ENCODE assay signal across 8 cellular contexts in genomic region chr2:42810126-42810970, GRCh38. TPM values are rescaled to one million over a fixed set of nuclear protein-coding genes. Genes with fewer than 3 reads are reported as not detected.
DNase-seq lines count a peak whose midpoint lies in the region; TF ChIP-seq lines count a peak whose summit lies in the region.

No MANE protein-coding gene starts in this region.

- no CpG with 5 or more reads among the region's 83 CpGs for WGBS in H9 (ENCODE audit: extremely low coverage, insufficient read length, low lambda C conversion rate)

- in situ Hi-C loops in G401 (cut with HindIII; ENCODE audit: low sequenced_read_pairs), result no loop called here

- H3K27me3 ChIP-seq in H9 (ENCODE audit: insufficient read depth, low read length) (0 out of 2 replicates have a peak, but pooled peaks cover 2% of the 10 kb centered on the region), neuron (ENCODE audit: insufficient read depth, low read length) (no peaks in the 10 kb centered on the region)

- peak; percentile 94 for DNase-seq in G401 (ENCODE audit: low spot score)
- DNase-seq in H9, result peak; percentile 92
- peak; percentile 91 for DNase-seq in M059J (ENCODE audit: low read depth)
- DNase-seq in activated gamma-delta T cell (lab: John Stamatoyannopoulos, UW), result peak; percentile 92
- peak; percentile 98 for DNase-seq in fibroblast of villous mesenchyme (ENCODE audit: low read depth)
- peak; percentile 82 for DNase-seq in stromal cell of bone marrow (ENCODE audit: low read depth)

- H3K23ac ChIP-seq in H9 (ENCODE audit: insufficient read length, low read depth, low read length), result no peak overlapping the region

- peak overlapping the region; percentile 89 to 95 for H3K4me3 Mint-ChIP-seq in H9

- H2BK5ac ChIP-seq in H9 (ENCODE audit: insufficient read length, low read length), result no peak overlapping the region

- H4K5ac ChIP-seq in H9 (ENCODE audit: insufficient read length, low read depth, low read length), result no peak overlapping the region

- no peak overlapping the region for H4K8ac ChIP-seq in H9 (replicated peaks; ENCODE audit: insufficient read length, low read depth, low read length)

- no peak overlapping the region for H2AFZ ChIP-seq in H9 (ENCODE audit: low read length)
- H2AFZ ChIP-seq in neuron (ENCODE audit: low read depth, low read length), result peak overlapping the region; percentile 80

- H3K36me3 ChIP-seq in neuron (ENCODE audit: insufficient read depth, low read length), result no peaks in the 10 kb centered on the region

- H3K79me1 ChIP-seq in H9 (ENCODE audit: insufficient read depth, low read depth, low read length, poor library complexity, severe bottlenecking), result no peaks in the 10 kb centered on the region

- no peak overlapping the region for H3K4ac ChIP-seq in H9 (ENCODE audit: low read depth, low read length)

- peak overlapping the region; percentile 68 for H3K9ac ChIP-seq in H9 (ENCODE audit: extremely low read depth, insufficient read length, low read length)

- peak overlapping the region; percentile 91 for H3K18ac ChIP-seq in H9 (ENCODE audit: insufficient read length, low read depth, low read length)

- no peaks in the 10 kb centered on the region for H3K79me2 ChIP-seq in H9 (ENCODE audit: insufficient read depth, low read length)

- H3K4me1 ChIP-seq in H9 (ENCODE audit: insufficient read depth, low read length), result no peaks in the 10 kb centered on the region
- peaks cover 3% of the 10 kb centered on the region for H3K4me1 ChIP-seq in neuron (ENCODE audit: insufficient read depth, low read length)

- H3K9me3 Mint-ChIP-seq in H9, result peaks cover 10 to 13% of the 10 kb centered on the region in 2 experiments; a peak in 4 of 5 replicates

- H3K4me3 ChIP-seq in fibroblast of villous mesenchyme (ENCODE audit: low read depth, low read length) (peak overlapping the region; percentile 63), neuron (ENCODE audit: low read length) (peak overlapping the region; percentile 57)

- no peak overlapping the region for H2BK12ac ChIP-seq in H9 (ENCODE audit: insufficient read length, low read depth, low read length)

- no peaks in the 10 kb centered on the region for H3K9me3 ChIP-seq in H9 (ENCODE audit: control insufficient read depth, low read depth, low read length)
- no peaks in the 10 kb centered on the region for H3K9me3 ChIP-seq in neuron (ENCODE audit: low read length)

- TF ChIP-seq CTCF in H9 (conservative IDR thresholded peaks at IDR 0.05) (no peak), fibroblast of villous mesenchyme (IDR thresholded peaks at IDR 0.05; ENCODE audit: insufficient read depth, low read depth, low read length) (no peak)

- no peaks in the 10 kb centered on the region for H4K20me1 ChIP-seq in H9 (ENCODE audit: control insufficient read depth, insufficient read depth, insufficient read length)

- H3K4me2 ChIP-seq in H9 (ENCODE audit: insufficient read depth, insufficient read length, low read length), result peak overlapping the region; percentile 46

- peak overlapping the region; percentile 97 to 98 (median 97) for H3K27ac Mint-ChIP-seq in H9

- peaks cover 18 to 21% of the 10 kb centered on the region in 2 experiments for H3K4me1 Mint-ChIP-seq in H9

- no peak overlapping the region for H3K56ac ChIP-seq in H9 (ENCODE audit: insufficient read length, low read depth, low read length)

- H3K23me2 ChIP-seq in H9 (ENCODE audit: insufficient read length, low read depth, low read length, poor library complexity, severe bottlenecking), result peaks cover 6% of the 10 kb centered on the region

- H2BK120ac ChIP-seq in H9 (ENCODE audit: low read depth, low read length, poor library complexity, severe bottlenecking), result no peak overlapping the region

- no peak overlapping the region for H2BK15ac ChIP-seq in H9 (ENCODE audit: low read depth, low read length)

- H3K36me3 Mint-ChIP-seq in H9 (ENCODE audit: insufficient read depth in 1 of 3, low read depth in 3 of 3), result peaks cover 0 to 12% (median 2%) of the 10 kb centered on the region in 3 experiments; a peak in 3 of 7 replicates

- H3K27me3 Mint-ChIP-seq in H9 (ENCODE audit: low read depth), result peaks cover 15% of the 10 kb centered on the region

- peak overlapping the region; percentile 83 for H3K14ac ChIP-seq in H9 (ENCODE audit: insufficient read depth, low read length)

- H2AK5ac ChIP-seq in H9 (ENCODE audit: insufficient read length, low read length), result no peak overlapping the region

- no peak overlapping the region for H3K27ac ChIP-seq in H9 (ENCODE audit: insufficient read length, low read depth, low read length)

- H3T11ph ChIP-seq in H9 (ENCODE audit: low read length), result no peak overlapping the region

- no peak overlapping the region for H2BK20ac ChIP-seq in H9 (ENCODE audit: low read depth, low read length, poor library complexity, severe bottlenecking)

- H4K91ac ChIP-seq in H9 (ENCODE audit: insufficient read length, low read depth, low read length), result no peak overlapping the region

- TF ChIP-seq POLR2A in Raji (IDR thresholded peaks at IDR 0.05; ENCODE audit: insufficient read depth, low read depth, low read length), result peak; percentile 77

RNA-seq across cellular contexts. Expression of gene HAAO, which starts 18.0 kb away (rescaled TPM):
- not detected in 2 replicates for total RNA-seq in G401 (2014; rRNA removed; shearing (Covaris generic))
- total RNA-seq in H9 (2021) (5.3 and 6.6 TPM in 2 replicates), fibroblast of villous mesenchyme (0.43 and 1.6 TPM in 2 replicates)
- not detected in 2 replicates for total RNA-seq in M059J (2014; rRNA removed; shearing (Covaris generic))

RNA-seq across cellular contexts. Expression of gene OXER1, which starts 46.4 kb away (rescaled TPM):
- total RNA-seq in G401 (2014; rRNA removed; shearing (Covaris generic)), result not detected in 2 replicates
- 1.6 TPM in 2 replicates for total RNA-seq in H9 (2021)
- not detected in 2 replicates for total RNA-seq in M059J (2014; rRNA removed; shearing (Covaris generic))
- total RNA-seq in fibroblast of villous mesenchyme, result under 0.01 TPM in 2 replicates
